9 cellular contexts compared by ENCODE assay signal in the genomic region with DNA sequence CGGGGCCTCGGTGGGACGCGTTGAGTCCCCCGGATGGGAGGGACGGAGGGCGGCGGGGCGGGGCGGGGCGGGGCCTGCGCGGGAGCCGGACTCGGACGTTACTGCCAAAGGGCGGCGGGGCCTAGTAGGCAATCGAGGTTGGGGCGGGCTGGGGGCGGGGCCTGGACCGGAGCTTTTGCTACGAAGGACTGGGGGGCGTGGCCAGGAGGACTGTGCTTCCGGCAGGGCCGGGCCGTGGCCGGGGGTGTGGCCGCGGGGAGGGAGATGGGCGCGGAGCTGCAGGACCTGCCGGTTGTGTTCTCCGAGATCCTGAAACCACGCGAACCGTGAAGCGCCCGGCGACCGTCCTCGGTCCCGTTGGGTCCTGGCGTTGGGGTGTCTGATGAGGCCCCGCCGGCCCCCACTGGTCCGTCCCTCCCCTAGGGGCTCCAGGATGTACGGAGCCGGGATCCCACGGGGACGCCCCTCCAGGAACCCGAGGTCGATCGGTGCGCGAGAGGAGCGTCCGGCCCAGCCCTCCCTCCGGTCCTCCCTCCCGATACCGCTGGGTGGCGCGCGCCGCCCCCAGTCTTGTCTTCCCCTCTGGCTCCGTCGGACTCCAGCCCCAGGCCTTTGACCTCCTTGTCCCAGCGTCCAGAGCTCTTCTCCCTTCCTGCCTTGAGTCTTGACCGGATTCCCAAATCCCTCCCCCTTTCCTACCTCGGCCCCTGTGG. TPM values are rescaled to one million over a fixed set of nuclear protein-coding genes. Genes with fewer than 3 reads are reported as not detected.
DNase-seq lines count a peak whose midpoint lies in the region; ATAC-seq and TF ChIP-seq lines count a peak whose summit lies in the region.
"Had no signal": no experiment of that assay in that cellular context is flagged by ENCODE, and none has a peak within 500 bp of the region (broad histone marks: within the 10 kb centered on the region; RNA-seq: fewer than 3 reads in every experiment).

No MANE protein-coding gene starts in this region.

- peaks cover 6% of the 10 kb centered on the region for H3K4me1 Mint-ChIP-seq in CD4-positive, alpha-beta T cell (ENCODE audit: low read depth)
- H3K4me1 Mint-ChIP-seq in activated CD4-positive, alpha-beta T cell treated with anti-CD3 and anti-CD28 coated beads, Interleukin-2, amount 10 ng/mL, durations not matched to agents 24 days and 14 days = peaks cover 12% of the 10 kb centered on the region

- peak overlapping the region; percentile 45 to 63 (median 53) for H3K4me3 ChIP-seq in right lobe of liver

- peak overlapping the region; percentile 89 for H3K27ac Mint-ChIP-seq in CD4-positive, alpha-beta T cell
- peak overlapping the region; percentile 93 for H3K27ac Mint-ChIP-seq in activated CD4-positive, alpha-beta T cell treated with anti-CD3 and anti-CD28 coated beads, Interleukin-2, amount 10 ng/mL, durations not matched to agents 24 days and 14 days

- WGBS in right lobe of liver (ENCODE audit: insufficient coverage, low coverage, low lambda C conversion rate, missing lambda C conversion rate) = 0% methylated on average over 6 of the region's 70 CpGs

- no peaks in the 10 kb centered on the region for H3K27me3 Mint-ChIP-seq in CD4-positive, alpha-beta T cell
- no peaks in the 10 kb centered on the region for H3K27me3 Mint-ChIP-seq in activated CD4-positive, alpha-beta T cell treated with anti-CD3 and anti-CD28 coated beads, Interleukin-2, amount 10 ng/mL, durations not matched to agents 24 days and 14 days

- peak overlapping the region; percentile 94 for H3K4me3 Mint-ChIP-seq in CD4-positive, alpha-beta T cell
- H3K4me3 Mint-ChIP-seq in activated CD4-positive, alpha-beta T cell treated with anti-CD3 and anti-CD28 coated beads, Interleukin-2, amount 10 ng/mL, durations not matched to agents 24 days and 14 days = peak overlapping the region; percentile 86

- no peaks in the 10 kb centered on the region for H3K27me3 ChIP-seq in CD4-positive, alpha-beta T cell (ENCODE audit: control insufficient read depth, insufficient read depth, low read length)
- H3K27me3 ChIP-seq in right lobe of liver = no peaks in the 10 kb centered on the region

- peak; percentile 79 for TF ChIP-seq POLR2A in right lobe of liver (IDR thresholded peaks at IDR 0.05)

- TF ChIP-seq CTCF in CD4-positive, alpha-beta T cell (IDR thresholded peaks at IDR 0.05) = peak; percentile 77
- TF ChIP-seq CTCF in right lobe of liver (IDR thresholded peaks at IDR 0.05) = peak; percentile 66 to 82 (median 72)

- no peaks in the 10 kb centered on the region for H3K9me3 ChIP-seq in CD4-positive, alpha-beta T cell (ENCODE audit: control insufficient read depth, low read length)
- no peaks in the 10 kb centered on the region for H3K9me3 ChIP-seq in right lobe of liver

- intact Hi-C loops in CD4-positive, alpha-beta T cell (cut with DNase I, micrococcal nuclease) = loop anchor here (1.0 to 2.0 kb wide), 2 partner anchors 18 to 174 kb away; no protein-coding TSS in a partner anchor
- intact Hi-C loops in activated CD4-positive, alpha-beta T cell treated with anti-CD3 and anti-CD28 coated beads, Interleukin-2, amount 10 ng/mL, durations not matched to agents 24 days and 14 days (cut with micrococcal nuclease) = loop anchor here (1.0 kb wide), 2 partner anchors 16 to 29 kb away; no protein-coding TSS in a partner anchor
- intact Hi-C loops in right lobe of liver (cut with DNase I) = no loop called here

- H3K36me3 Mint-ChIP-seq in CD4-positive, alpha-beta T cell (ENCODE audit: low read depth) = no peaks in the 10 kb centered on the region
- no peaks in the 10 kb centered on the region for H3K36me3 Mint-ChIP-seq in activated CD4-positive, alpha-beta T cell treated with anti-CD3 and anti-CD28 coated beads, Interleukin-2, amount 10 ng/mL, durations not matched to agents 24 days and 14 days (ENCODE audit: low read depth)

- POLR2A ChIA-PET in CD4-positive, alpha-beta T cell (lab: Charles Lee) = interaction anchor here (1.1 to 4.5 kb wide), 9 partner anchors 10 to 279 kb away, joined by 3 to 51 read pairs (median 11); partner anchors contain the start of genes ACY3, GSTP1 and POLD4

- peak; percentile 86 to 96 (median 93) for DNase-seq in CD4-positive, alpha-beta T cell
- peak; percentile 94 to 100 for DNase-seq in NCI-H526 (lab: John Stamatoyannopoulos, UW)
- DNase-seq in activated CD4-positive, alpha-beta T cell treated with anti-CD3 and anti-CD28 coated beads, Interleukin-2, amount 10 ng/mL, durations not matched to agents 24 days and 14 days = peak; percentile 99
- peak; percentile 90 to 98 for DNase-seq in dermis microvascular lymphatic vessel endothelial cell (ENCODE audit: low read depth in 2 of 2)
- DNase-seq in right lobe of liver = peak; percentile 99 to 100 (median 99)
- peak; percentile 96 to 98 for DNase-seq in stimulated activated CD4-positive, alpha-beta T cell treated with anti-CD3 and anti-CD28 coated beads, Interleukin-4, amount 100 ng/mL, for 48 hours (ENCODE audit: low read depth in 2 of 2)

- CTCF ChIA-PET in CD4-positive, alpha-beta T cell (lab: Charles Lee) = interaction anchor here (1.1 to 3.7 kb wide), 11 partner anchors 8 to 390 kb away, joined by 3 to 38 read pairs (median 7); partner anchors contain the start of genes GSTP1 and TBX10

- peaks cover 0 to 31% (median 15%) of the 10 kb centered on the region in 4 donors for H3K4me1 ChIP-seq in right lobe of liver

- no peaks in the 10 kb centered on the region for H3K36me3 ChIP-seq in right lobe of liver

- no peaks in the 10 kb centered on the region for H3K9me3 Mint-ChIP-seq in CD4-positive, alpha-beta T cell
- no peaks in the 10 kb centered on the region for H3K9me3 Mint-ChIP-seq in activated CD4-positive, alpha-beta T cell treated with anti-CD3 and anti-CD28 coated beads, Interleukin-2, amount 10 ng/mL, durations not matched to agents 24 days and 14 days

- peak; percentile 64 for ATAC-seq in CD4-positive, alpha-beta T cell (ENCODE audit: poor library complexity)
- ATAC-seq in GM19372 (IDR thresholded peaks at IDR 0.05; ENCODE audit: low read depth, unreplicated experiment) (peak; percentile 61), HG03520 (IDR thresholded peaks at IDR 0.05; ENCODE audit: unreplicated experiment) (peak; percentile 42), right lobe of liver (peak; percentile 80 to 88 (median 83))

- peak overlapping the region; percentile 61 for H3K27ac ChIP-seq in CD4-positive, alpha-beta T cell (ENCODE audit: low read depth, low read length)
- peak overlapping the region; percentile 71 to 88 (median 79) for H3K27ac ChIP-seq in right lobe of liver

RNA-seq across cellular contexts. Expression of gene NUDT8, which starts 0.6 kb away (rescaled TPM):
- 1 to 10 TPM in 1 of 2 experiments, under 1 TPM in 1; 0.92 to 1.4 TPM for total RNA-seq in CD4-positive, alpha-beta T cell
- total RNA-seq in activated CD4-positive, alpha-beta T cell treated with anti-CD3 and anti-CD28 coated beads, Interleukin-2, amount 10 ng/mL, durations not matched to agents 24 days and 14 days = 22.2 and 22.6 TPM in 2 replicates
- 6.8 and 15.5 TPM in 2 replicates for total RNA-seq in dermis microvascular lymphatic vessel endothelial cell
- 10 to 100 TPM; 12.7 to 31.4 (median 18.3) TPM for total RNA-seq in right lobe of liver

RNA-seq across cellular contexts. Expression of gene TBX10, which starts 9.2 kb away (rescaled TPM):
- not detected for total RNA-seq in CD4-positive, alpha-beta T cell
- total RNA-seq in activated CD4-positive, alpha-beta T cell treated with anti-CD3 and anti-CD28 coated beads, Interleukin-2, amount 10 ng/mL, durations not matched to agents 24 days and 14 days = not detected in 2 replicates
- total RNA-seq in dermis microvascular lymphatic vessel endothelial cell (not detected in 2 replicates), right lobe of liver (under 1 TPM in 5 of 6 experiments, not detected in 1; 0.24 to 0.49 (median 0.34) TPM)
- total RNA-seq: subcutaneous adipose tissue had no signal

RNA-seq across cellular contexts. Expression of gene ACY3, which starts 20.1 kb away (rescaled TPM):
- total RNA-seq in CD4-positive, alpha-beta T cell = under 1 TPM; 0.30 to 0.36 TPM
- total RNA-seq in activated CD4-positive, alpha-beta T cell treated with anti-CD3 and anti-CD28 coated beads, Interleukin-2, amount 10 ng/mL, durations not matched to agents 24 days and 14 days = 0.14 TPM in 1 of 2 replicates, not detected in the other
- total RNA-seq in dermis microvascular lymphatic vessel endothelial cell (not detected in 2 replicates), right lobe of liver (10 to 100 TPM in 4 of 6 experiments, 1 to 10 TPM in 2; 6.8 to 17.9 (median 12.4) TPM)
- total RNA-seq: subcutaneous adipose tissue had no signal

RNA-seq across cellular contexts. Expression of gene NDUFV1, which starts 23.6 kb away (rescaled TPM):
- total RNA-seq in CD4-positive, alpha-beta T cell = 100 to 1,000 TPM; 223 to 224 TPM
- 304 and 321 TPM in 2 replicates for total RNA-seq in activated CD4-positive, alpha-beta T cell treated with anti-CD3 and anti-CD28 coated beads, Interleukin-2, amount 10 ng/mL, durations not matched to agents 24 days and 14 days
- total RNA-seq in dermis microvascular lymphatic vessel endothelial cell (161 and 166 TPM in 2 replicates), right lobe of liver (100 to 1,000 TPM; 151 to 214 (median 163) TPM)

RNA-seq across cellular contexts. Expression of gene ALDH3B2, which starts 44.0 kb away (rescaled TPM):
- not detected for total RNA-seq in CD4-positive, alpha-beta T cell
- not detected in 2 replicates for total RNA-seq in activated CD4-positive, alpha-beta T cell treated with anti-CD3 and anti-CD28 coated beads, Interleukin-2, amount 10 ng/mL, durations not matched to agents 24 days and 14 days
- total RNA-seq in dermis microvascular lymphatic vessel endothelial cell (not detected in 2 replicates), right lobe of liver (not detected)
- total RNA-seq: subcutaneous adipose tissue had no signal

Comparison
In these comparisons a context has a peak if more than half of its experiments do, and no peak if none do; other contexts are left out.
1. Peak in every context shown above with its lines: DNase-seq, ATAC-seq, H3K4me3 ChIP-seq and H3K27ac ChIP-seq.
2. intact Hi-C loops: an anchor here in CD4-positive, alpha-beta T cell (1.0 to 2.0 kb wide) and activated CD4-positive, alpha-beta T cell treated with anti-CD3 and anti-CD28 coated beads, Interleukin-2, amount 10 ng/mL, durations not matched to agents 24 days and 14 days (1.0 kb wide); none called in right lobe of liver.